1 cellular context compared by ENCODE assay signal in the genomic region with DNA sequence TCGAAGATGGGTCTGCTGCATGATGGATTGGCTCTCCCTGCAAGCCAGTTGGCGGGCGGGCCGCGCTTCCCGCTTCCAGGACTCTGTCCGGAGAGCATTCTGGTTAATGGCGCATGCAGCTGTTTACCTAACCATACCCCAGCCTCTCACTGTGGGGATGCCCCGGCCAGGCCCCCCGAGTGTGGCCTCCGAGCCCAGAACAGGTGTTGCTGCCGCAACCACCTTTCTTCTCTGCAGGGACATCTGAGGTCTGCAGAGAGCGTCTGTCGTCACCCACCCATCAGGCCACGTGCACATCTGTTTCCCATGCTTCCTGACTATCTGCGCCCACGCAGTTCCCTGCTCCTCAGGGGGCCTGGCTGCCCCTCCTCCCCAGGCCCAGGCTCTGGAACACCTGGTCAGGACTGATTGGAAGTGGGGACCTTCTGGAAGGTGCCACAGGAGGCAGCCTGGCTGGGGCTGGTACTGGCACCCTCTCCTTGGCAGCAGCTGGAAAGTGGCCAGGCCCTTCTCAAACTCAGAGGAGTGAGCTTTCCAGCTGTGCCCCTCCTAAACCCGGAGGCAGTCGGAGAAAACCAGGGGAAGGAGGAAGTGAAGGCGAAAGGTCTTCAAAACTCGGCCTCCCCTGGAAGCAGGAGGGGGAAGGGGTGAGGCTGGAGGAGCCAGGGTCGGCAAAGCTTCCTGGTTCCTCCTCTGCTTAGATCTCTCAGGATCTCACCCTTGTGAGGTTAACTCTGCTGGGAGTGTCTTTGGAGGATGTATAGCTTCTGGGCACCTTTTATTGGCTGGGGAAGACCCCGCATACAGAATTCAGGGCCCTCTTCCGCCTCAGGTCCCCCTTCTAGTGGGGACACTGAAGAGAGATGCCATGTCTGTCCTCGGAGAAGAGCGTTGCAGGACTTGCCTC.
TF ChIP-seq lines count a peak whose summit lies in the region.

No MANE protein-coding gene starts in this region.

TF ChIP-seq in K562, 482 proteins besides CTCF, POLR2A, EP300 and RAD21 (continued from another document and continues in another):
- TF ChIP-seq, protein P1, sequence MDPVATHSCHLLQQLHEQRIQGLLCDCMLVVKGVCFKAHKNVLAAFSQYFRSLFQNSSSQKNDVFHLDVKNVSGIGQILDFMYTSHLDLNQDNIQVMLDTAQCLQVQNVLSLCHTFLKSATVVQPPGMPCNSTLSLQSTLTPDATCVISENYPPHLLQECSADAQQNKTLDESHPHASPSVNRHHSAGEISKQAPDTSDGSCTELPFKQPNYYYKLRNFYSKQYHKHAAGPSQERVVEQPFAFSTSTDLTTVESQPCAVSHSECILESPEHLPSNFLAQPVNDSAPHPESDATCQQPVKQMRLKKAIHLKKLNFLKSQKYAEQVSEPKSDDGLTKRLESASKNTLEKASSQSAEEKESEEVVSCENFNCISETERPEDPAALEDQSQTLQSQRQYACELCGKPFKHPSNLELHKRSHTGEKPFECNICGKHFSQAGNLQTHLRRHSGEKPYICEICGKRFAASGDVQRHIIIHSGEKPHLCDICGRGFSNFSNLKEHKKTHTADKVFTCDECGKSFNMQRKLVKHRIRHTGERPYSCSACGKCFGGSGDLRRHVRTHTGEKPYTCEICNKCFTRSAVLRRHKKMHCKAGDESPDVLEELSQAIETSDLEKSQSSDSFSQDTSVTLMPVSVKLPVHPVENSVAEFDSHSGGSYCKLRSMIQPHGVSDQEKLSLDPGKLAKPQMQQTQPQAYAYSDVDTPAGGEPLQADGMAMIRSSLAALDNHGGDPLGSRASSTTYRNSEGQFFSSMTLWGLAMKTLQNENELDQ (CRISPR knock-in tag; IDR thresholded peaks at IDR 0.05; ENCODE audit: borderline replicate concordance): no peak
- TF ChIP-seq GABPA (tag; conservative IDR thresholded peaks at IDR 0.05; ENCODE audit: low read depth) (no peak), TCF15 (CRISPR knock-in tag; IDR thresholded peaks at IDR 0.05) (no peak), HDAC3 (IDR thresholded peaks at IDR 0.05; ENCODE audit: borderline replicate concordance, partially characterized antibody) (no peak), BHLHE40 (IDR thresholded peaks at IDR 0.05; ENCODE audit: low read length) (peak; percentile 55; the same call in 1 of the 2 replicates), E2F1 (CRISPR knock-in tag; IDR thresholded peaks at IDR 0.05) (no peak), RBM17 (IDR thresholded peaks at IDR 0.05; ENCODE audit: borderline replicate concordance, low read depth, low read length) (no peak), CBFA2T2 (conservative IDR thresholded peaks at IDR 0.05) (peak; percentile 66), KLF6 (CRISPR knock-in tag; IDR thresholded peaks at IDR 0.05; ENCODE audit: borderline replicate concordance) (no peak), SREBF1 (IDR thresholded peaks at IDR 0.05; ENCODE audit: borderline replicate concordance, low read depth, low read length) (no peak), TFE3 (CRISPR knock-in tag; IDR thresholded peaks at IDR 0.05) (no peak), ZBTB9 (CRISPR knock-in tag; IDR thresholded peaks at IDR 0.05) (no peak), CBFA2T3 (IDR thresholded peaks at IDR 0.05) (peak; percentile 77), ZNF695 (CRISPR knock-in tag; IDR thresholded peaks at IDR 0.05) (no peak), HDAC2 (IDR thresholded peaks at IDR 0.05) (no peak), GTF2F1 (IDR thresholded peaks at IDR 0.05; ENCODE audit: low read depth, low read length) (no peak), CHD7 (IDR thresholded peaks at IDR 0.05; ENCODE audit: low read depth, low read length) (no peak), HMGN3 (IDR thresholded peaks at IDR 0.05; ENCODE audit: borderline replicate concordance, extremely low read depth, insufficient read length, low read depth, low read length) (no peak), EGR1 (conservative IDR thresholded peaks at IDR 0.05) (peak; percentile 80), GABPB2 (CRISPR knock-in tag; conservative IDR thresholded peaks at IDR 0.05) (no peak), OTX1 (CRISPR knock-in tag; IDR thresholded peaks at IDR 0.05) (no peak)
- TF ChIP-seq, protein P2, sequence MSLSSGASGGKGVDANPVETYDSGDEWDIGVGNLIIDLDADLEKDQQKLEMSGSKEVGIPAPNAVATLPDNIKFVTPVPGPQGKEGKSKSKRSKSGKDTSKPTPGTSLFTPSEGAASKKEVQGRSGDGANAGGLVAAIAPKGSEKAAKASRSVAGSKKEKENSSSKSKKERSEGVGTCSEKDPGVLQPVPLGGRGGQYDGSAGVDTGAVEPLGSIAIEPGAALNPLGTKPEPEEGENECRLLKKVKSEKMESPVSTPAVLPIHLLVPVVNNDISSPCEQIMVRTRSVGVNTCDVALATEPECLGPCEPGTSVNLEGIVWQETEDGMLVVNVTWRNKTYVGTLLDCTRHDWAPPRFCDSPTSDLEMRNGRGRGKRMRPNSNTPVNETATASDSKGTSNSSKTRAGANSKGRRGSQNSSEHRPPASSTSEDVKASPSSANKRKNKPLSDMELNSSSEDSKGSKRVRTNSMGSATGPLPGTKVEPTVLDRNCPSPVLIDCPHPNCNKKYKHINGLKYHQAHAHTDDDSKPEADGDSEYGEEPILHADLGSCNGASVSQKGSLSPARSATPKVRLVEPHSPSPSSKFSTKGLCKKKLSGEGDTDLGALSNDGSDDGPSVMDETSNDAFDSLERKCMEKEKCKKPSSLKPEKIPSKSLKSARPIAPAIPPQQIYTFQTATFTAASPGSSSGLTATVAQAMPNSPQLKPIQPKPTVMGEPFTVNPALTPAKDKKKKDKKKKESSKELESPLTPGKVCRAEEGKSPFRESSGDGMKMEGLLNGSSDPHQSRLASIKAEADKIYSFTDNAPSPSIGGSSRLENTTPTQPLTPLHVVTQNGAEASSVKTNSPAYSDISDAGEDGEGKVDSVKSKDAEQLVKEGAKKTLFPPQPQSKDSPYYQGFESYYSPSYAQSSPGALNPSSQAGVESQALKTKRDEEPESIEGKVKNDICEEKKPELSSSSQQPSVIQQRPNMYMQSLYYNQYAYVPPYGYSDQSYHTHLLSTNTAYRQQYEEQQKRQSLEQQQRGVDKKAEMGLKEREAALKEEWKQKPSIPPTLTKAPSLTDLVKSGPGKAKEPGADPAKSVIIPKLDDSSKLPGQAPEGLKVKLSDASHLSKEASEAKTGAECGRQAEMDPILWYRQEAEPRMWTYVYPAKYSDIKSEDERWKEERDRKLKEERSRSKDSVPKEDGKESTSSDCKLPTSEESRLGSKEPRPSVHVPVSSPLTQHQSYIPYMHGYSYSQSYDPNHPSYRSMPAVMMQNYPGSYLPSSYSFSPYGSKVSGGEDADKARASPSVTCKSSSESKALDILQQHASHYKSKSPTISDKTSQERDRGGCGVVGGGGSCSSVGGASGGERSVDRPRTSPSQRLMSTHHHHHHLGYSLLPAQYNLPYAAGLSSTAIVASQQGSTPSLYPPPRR (CRISPR knock-in tag; IDR thresholded peaks at IDR 0.05; ENCODE audit: borderline replicate concordance): no peak
- TF ChIP-seq, protein P3, sequence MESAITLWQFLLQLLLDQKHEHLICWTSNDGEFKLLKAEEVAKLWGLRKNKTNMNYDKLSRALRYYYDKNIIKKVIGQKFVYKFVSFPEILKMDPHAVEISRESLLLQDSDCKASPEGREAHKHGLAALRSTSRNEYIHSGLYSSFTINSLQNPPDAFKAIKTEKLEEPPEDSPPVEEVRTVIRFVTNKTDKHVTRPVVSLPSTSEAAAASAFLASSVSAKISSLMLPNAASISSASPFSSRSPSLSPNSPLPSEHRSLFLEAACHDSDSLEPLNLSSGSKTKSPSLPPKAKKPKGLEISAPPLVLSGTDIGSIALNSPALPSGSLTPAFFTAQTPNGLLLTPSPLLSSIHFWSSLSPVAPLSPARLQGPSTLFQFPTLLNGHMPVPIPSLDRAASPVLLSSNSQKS (CRISPR knock-in tag; IDR thresholded peaks at IDR 0.05): no peak
